8 cellular contexts compared by ENCODE assay signal in genomic region chr15:48877630-48878595, GRCh38. TPM values are rescaled to one million over a fixed set of nuclear protein-coding genes. Genes with fewer than 3 reads are reported as not detected.
A peak's percentile ranks its signal among the peaks of the same experiment; 100 is the strongest.
DNase-seq lines count a peak whose midpoint lies in the region; ATAC-seq and TF ChIP-seq lines count a peak whose summit lies in the region.

A gene with protein sequence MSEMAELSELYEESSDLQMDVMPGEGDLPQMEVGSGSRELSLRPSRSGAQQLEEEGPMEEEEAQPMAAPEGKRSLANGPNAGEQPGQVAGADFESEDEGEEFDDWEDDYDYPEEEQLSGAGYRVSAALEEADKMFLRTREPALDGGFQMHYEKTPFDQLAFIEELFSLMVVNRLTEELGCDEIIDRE (plus strand): TSS chr15:48878134. CDS start chr15:48878177, 43 bp downstream.

- intact Hi-C loops in PC-9 (cut with micrococcal nuclease; ENCODE audit: unreplicated experiment) = no loop called here

- no peak for TF ChIP-seq CTCF in PC-9 (conservative IDR thresholded peaks at IDR 0.05)

- no peaks in the 10 kb centered on the region for H3F3A ChIP-seq in PC-9 (ENCODE audit: insufficient read depth, low read depth)

- TF ChIP-seq RAD21 in Ishikawa (IDR thresholded peaks at IDR 0.05; ENCODE audit: low read depth) = no peak

- H3K9ac ChIP-seq in mucosa of rectum (ENCODE audit: low read depth in 1 of 2, low read length in 2 of 2) = peak within 1 kb of the TSS; percentile 88 to 90

- H3K79me2 ChIP-seq in PC-9 (ENCODE audit: low read depth) = peaks cover 17% of the 10 kb centered on the region

- H2AFZ ChIP-seq in PC-9 = peak within 1 kb of the TSS; percentile 97

- TF ChIP-seq EP300 in Ishikawa (IDR thresholded peaks at IDR 0.05; ENCODE audit: borderline replicate concordance) = no peak

- no peaks in the 10 kb centered on the region for H4K20me1 ChIP-seq in PC-9 (ENCODE audit: insufficient read depth)

- H3K4me3 ChIP-seq in PC-9 (peak within 1 kb of the TSS; percentile 75), mucosa of rectum (ENCODE audit: low read length in 2 of 2) (peak within 1 kb of the TSS; percentile 88 to 99)

- H3K9me3 ChIP-seq in PC-9 (ENCODE audit: insufficient read depth, low read depth) = no peaks in the 10 kb centered on the region
- no peaks in the 10 kb centered on the region for H3K9me3 ChIP-seq in mucosa of rectum (ENCODE audit: control insufficient read depth in 2 of 2, low read length in 2 of 2)

- no peaks in the 10 kb centered on the region for H3K27me3 ChIP-seq in PC-9 (ENCODE audit: insufficient read depth, low read depth)
- H3K27me3 ChIP-seq in mucosa of rectum (ENCODE audit: control insufficient read depth in 2 of 2, insufficient read depth in 2 of 2, low read length in 2 of 2) = peaks cover 0 to 7% of the 10 kb centered on the region in 2 donors

- H3K9me2 ChIP-seq in PC-9 (ENCODE audit: insufficient read depth) = no peaks in the 10 kb centered on the region

- H3K36me3 ChIP-seq in PC-9 (ENCODE audit: low read depth) = no peaks in the 10 kb centered on the region
- no peaks in the 10 kb centered on the region for H3K36me3 ChIP-seq in mucosa of rectum (ENCODE audit: control insufficient read depth in 2 of 2, insufficient read depth in 2 of 2, low read length in 2 of 2)

- peaks cover 17% of the 10 kb centered on the region for H3K4me1 ChIP-seq in PC-9 (replicated peaks; ENCODE audit: insufficient read depth)
- H3K4me1 ChIP-seq in mucosa of rectum (ENCODE audit: control insufficient read depth in 2 of 2, insufficient read depth in 2 of 2, low read length in 2 of 2) = peaks cover 0 to 14% of the 10 kb centered on the region in 2 donors

- H3K4me2 ChIP-seq in PC-9 = peak within 1 kb of the TSS; percentile 84

- CTCF ChIA-PET in PC-9 (lab: Charles Lee) = interaction anchor here (0.5 kb wide), 1 partner anchor 541 kb away, joined by 3 read pairs; no protein-coding TSS in a partner anchor

- POLR2A ChIA-PET in PC-9 (lab: Charles Lee; ENCODE audit: unreplicated experiment) = interaction anchor here (0.6 to 0.9 kb wide), 3 partner anchors 67 to 1471 kb away, joined by 3 to 4 read pairs (median 3); partner anchors contain the start of gene CEP152

- H3K27ac ChIP-seq in PC-9 (no peak within 1 kb of the TSS), mucosa of rectum (ENCODE audit: low read depth in 2 of 2, low read length in 2 of 2) (peak within 1 kb of the TSS; percentile 88 to 92)

- TSS peak; percentile 99 for BruUV-seq in PC-9 (replicated peaks; lab: Mats Ljungman, UMichigan)

- ATAC-seq in GM21576 (IDR thresholded peaks at IDR 0.05; ENCODE audit: unreplicated experiment) = peak; percentile 93

- DNase-seq in DMS114 treated with DMSO at 0.1 percent for 48 hours (lab: John Stamatoyannopoulos, UW; ENCODE audit: unreplicated experiment) = peak; percentile 85
- DNase-seq in PC-9 = peak; percentile 79 to 91
- peak; percentile 92 for DNase-seq in activated T-cell treated with anti-CD3 and anti-CD28 coated beads, Interleukin-2, amount 50 U/mL, for 1 hour
- peak; percentile 97 to 98 for DNase-seq in erythroblast (lab: John Stamatoyannopoulos, UW)
- DNase-seq in stimulated activated CD8-positive, alpha-beta memory T cell treated with anti-CD3 and anti-CD28 coated beads, Interleukin-7, amount 100 ng/mL, for 1 hour (ENCODE audit: low read depth in 2 of 2) = peak; percentile 80 to 83

- peak; percentile 98 for TF ChIP-seq POLR2A in erythroblast (IDR thresholded peaks at IDR 0.05; ENCODE audit: low read length)

TF ChIP-seq in Ishikawa, 13 proteins besides CTCF, POLR2A, EP300 and RAD21:
- TF ChIP-seq EGR1 (IDR thresholded peaks at IDR 0.05) = no peak
- TF ChIP-seq CREB1 (IDR thresholded peaks at IDR 0.05; ENCODE audit: low read depth) = no peak
- no peak; the same call in 1 of the 2 replicates for TF ChIP-seq FOXM1 (IDR thresholded peaks at IDR 0.05; ENCODE audit: borderline replicate concordance, low read depth)
- TF ChIP-seq CEBPB (IDR thresholded peaks at IDR 0.05) = peak; percentile 96
- no peak for TF ChIP-seq REST (IDR thresholded peaks at IDR 0.05; ENCODE audit: low read depth)
- no peak; the same call in 1 of the 2 replicates for TF ChIP-seq TCF12 (IDR thresholded peaks at IDR 0.05; ENCODE audit: low read depth)
- 0 out of 2 replicates have a peak, but pooled peaks have one; percentile 9 for TF ChIP-seq TEAD4 (IDR thresholded peaks at IDR 0.05)
- TF ChIP-seq TAF1 (IDR thresholded peaks at IDR 0.05; ENCODE audit: low read depth) = peak; percentile 86
- peak; percentile 89 for TF ChIP-seq YY1 (IDR thresholded peaks at IDR 0.05; ENCODE audit: low read depth)
- no peak for TF ChIP-seq ZBTB7A (IDR thresholded peaks at IDR 0.05; ENCODE audit: low read depth)
- TF ChIP-seq MAX (IDR thresholded peaks at IDR 0.05) = peak; percentile 74
- TF ChIP-seq USF1 (IDR thresholded peaks at IDR 0.05) = no peak

RNA-seq across cellular contexts. Expression of the gene that starts here (rescaled TPM):
- 72.1 and 73.9 TPM in 2 replicates for total RNA-seq in PC-9 (2021)
